In genomic region chr13:80224468-80224867, GRCh38 we compare ENCODE assay signal across 18 cellular contexts.
DNase-seq lines count a peak whose midpoint lies in the region; ATAC-seq and TF ChIP-seq lines count a peak whose summit lies in the region.
"Had no signal": no experiment of that assay in that cellular context is flagged by ENCODE, and none has a peak within 500 bp of the region (broad histone marks: within the 10 kb centered on the region; RNA-seq: fewer than 3 reads in every experiment).

No MANE protein-coding gene starts in this region.

- peaks cover 2% of the 10 kb centered on the region for H3K9me3 Mint-ChIP-seq in Calu3 (ENCODE audit: low read depth, unreplicated experiment)

- no peak for ATAC-seq in GM21515 (IDR thresholded peaks at IDR 0.05; ENCODE audit: unreplicated experiment)
- ATAC-seq: left colon, sciatic nerve had no signal

- intact Hi-C loops in Calu3 (cut with micrococcal nuclease; ENCODE audit: unreplicated experiment): no loop called here

- H3K4me1 Mint-ChIP-seq in Calu3 (ENCODE audit: low read depth, unreplicated experiment): no peaks in the 10 kb centered on the region

- H3K36me3 Mint-ChIP-seq in Calu3 (ENCODE audit: insufficient read depth, unreplicated experiment): no peaks in the 10 kb centered on the region

- H3K4me3 Mint-ChIP-seq in Calu3 (ENCODE audit: low read depth, unreplicated experiment): no peak overlapping the region

- no peaks in the 10 kb centered on the region for H3K27me3 Mint-ChIP-seq in Calu3 (ENCODE audit: unreplicated experiment)

- CTCF ChIA-PET in Calu3 (lab: Charles Lee): interaction anchor here (0.6 kb wide), 1 partner anchor 13 kb away, joined by 4 read pairs; no protein-coding TSS in a partner anchor

- in situ Hi-C loops in KBM-7 (cut with MboI; ENCODE audit: low pct_unique_long_range_greater_than_20kb, low sequenced_read_pairs): no loop called here
- in situ Hi-C loops in GM13977 (cut with MboI; ENCODE audit: low pct_unique_long_range_greater_than_20kb, low sequenced_read_pairs, unreplicated experiment): no loop called here

- BruUV-seq in Calu3 (replicated peaks; lab: Mats Ljungman, UMichigan): no TSS peak

- TF ChIP-seq CTCF in Calu3 (IDR thresholded peaks at IDR 0.05; ENCODE audit: unreplicated experiment) (no peak), GM13977 (IDR thresholded peaks at IDR 0.05; ENCODE audit: extremely low read depth, insufficient read depth, missing control alignments) (no peak)

- DNase-seq in Calu3 (no peak), KBM-7 (peak; percentile 29), amniotic epithelial cell (ENCODE audit: low read depth) (peak; percentile 78), iris pigment epithelial cell (ENCODE audit: low read depth) (peak; percentile 54), AG08396 (ENCODE audit: low spot score) (no peak), midbrain (lab: John Stamatoyannopoulos, UW) (no peak), GM13977 (ENCODE audit: low spot score) (no peak)
- DNase-seq: activated CD4-positive, alpha-beta T cell treated with anti-CD3 and anti-CD28 coated beads for 1 hour; activated effector memory CD4-positive, alpha-beta T cell treated with anti-CD3 and anti-CD28 coated beads, Interleukin-2, amount 50 U/mL, for 16 hours; erythroblast; left colon; NCI-H1105 treated with DMSO at 0.1 percent for 48 hours; nucleus accumbens; SHP77; stimulated activated CD4-positive, alpha-beta T cell treated with anti-CD3 and anti-CD28 coated beads, Interleukin-2, amount 100 ng/mL, for 48 hours; T-helper 2 cell had no signal

- peak overlapping the region; percentile 58 for H3K27ac Mint-ChIP-seq in Calu3 (ENCODE audit: unreplicated experiment)

Comparison
In these comparisons a context has a peak if more than half of its experiments do, and no peak if none do; other contexts are left out.
1. DNase-seq: peak in KBM-7 (single experiment), amniotic epithelial cell (single experiment) and iris pigment epithelial cell (single experiment); none in Calu3 (single experiment), AG08396 (single experiment), midbrain (single experiment) and GM13977 (single experiment).